Comparison of ENCODE assay signal across 1 cellular context in the genomic region with DNA sequence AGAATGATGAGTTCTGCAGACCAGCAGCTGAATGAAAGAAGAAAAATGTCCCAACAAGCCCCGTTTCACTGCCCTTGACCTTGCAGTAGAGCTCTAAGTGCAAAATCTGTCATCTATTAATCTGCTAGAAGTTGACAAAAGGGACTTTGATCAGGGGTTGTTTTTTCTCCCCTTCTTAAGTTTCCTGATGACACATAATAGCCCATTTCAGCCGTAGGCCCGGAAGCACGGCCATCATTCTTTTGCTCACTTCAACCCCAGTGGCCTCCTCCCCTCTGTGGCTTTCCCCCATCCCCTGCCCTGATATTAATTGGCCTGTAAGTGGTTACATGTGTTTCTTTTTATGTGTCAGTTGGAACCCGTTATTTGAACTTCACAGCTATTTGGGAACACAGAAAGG.
TF ChIP-seq lines count a peak whose summit lies in the region.

No MANE protein-coding gene starts in this region.

TF ChIP-seq in GM12878, 131 proteins besides CTCF, POLR2A, EP300 and RAD21 (continued from another document):
- TF ChIP-seq, protein P1, sequence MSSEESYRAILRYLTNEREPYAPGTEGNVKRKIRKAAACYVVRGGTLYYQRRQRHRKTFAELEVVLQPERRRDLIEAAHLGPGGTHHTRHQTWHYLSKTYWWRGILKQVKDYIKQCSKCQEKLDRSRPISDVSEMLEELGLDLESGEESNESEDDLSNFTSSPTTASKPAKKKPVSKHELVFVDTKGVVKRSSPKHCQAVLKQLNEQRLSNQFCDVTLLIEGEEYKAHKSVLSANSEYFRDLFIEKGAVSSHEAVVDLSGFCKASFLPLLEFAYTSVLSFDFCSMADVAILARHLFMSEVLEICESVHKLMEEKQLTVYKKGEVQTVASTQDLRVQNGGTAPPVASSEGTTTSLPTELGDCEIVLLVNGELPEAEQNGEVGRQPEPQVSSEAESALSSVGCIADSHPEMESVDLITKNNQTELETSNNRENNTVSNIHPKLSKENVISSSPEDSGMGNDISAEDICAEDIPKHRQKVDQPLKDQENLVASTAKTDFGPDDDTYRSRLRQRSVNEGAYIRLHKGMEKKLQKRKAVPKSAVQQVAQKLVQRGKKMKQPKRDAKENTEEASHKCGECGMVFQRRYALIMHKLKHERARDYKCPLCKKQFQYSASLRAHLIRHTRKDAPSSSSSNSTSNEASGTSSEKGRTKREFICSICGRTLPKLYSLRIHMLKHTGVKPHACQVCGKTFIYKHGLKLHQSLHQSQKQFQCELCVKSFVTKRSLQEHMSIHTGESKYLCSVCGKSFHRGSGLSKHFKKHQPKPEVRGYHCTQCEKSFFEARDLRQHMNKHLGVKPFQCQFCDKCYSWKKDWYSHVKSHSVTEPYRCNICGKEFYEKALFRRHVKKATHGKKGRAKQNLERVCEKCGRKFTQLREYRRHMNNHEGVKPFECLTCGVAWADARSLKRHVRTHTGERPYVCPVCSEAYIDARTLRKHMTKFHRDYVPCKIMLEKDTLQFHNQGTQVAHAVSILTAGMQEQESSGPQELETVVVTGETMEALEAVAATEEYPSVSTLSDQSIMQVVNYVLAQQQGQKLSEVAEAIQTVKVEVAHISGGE (CRISPR knock-in tag; IDR thresholded peaks at IDR 0.05): no peak
- TF ChIP-seq BMI1 (IDR thresholded peaks at IDR 0.05; ENCODE audit: borderline replicate concordance) (no peak; the same call in 1 of the 2 replicates), BCL11A (IDR thresholded peaks at IDR 0.05; ENCODE audit: low read depth, low read length) (no peak; the same call in 1 of the 2 replicates), NFYA (IDR thresholded peaks at IDR 0.05; ENCODE audit: borderline replicate concordance, low read depth, low read length) (no peak), PML (IDR thresholded peaks at IDR 0.05; ENCODE audit: low read length) (no peak), POU2F2 (IDR thresholded peaks at IDR 0.05; ENCODE audit: borderline replicate concordance, low read depth, low read length) (no peak), EGR1 (IDR thresholded peaks at IDR 0.05; ENCODE audit: borderline replicate concordance in 1 of 2, low read depth in 2 of 2, low read length in 2 of 2) (no peak), RBBP5 (conservative IDR thresholded peaks at IDR 0.05) (no peak), FOXM1 (IDR thresholded peaks at IDR 0.05; ENCODE audit: low read depth, low read length) (no peak), MYB (IDR thresholded peaks at IDR 0.05; ENCODE audit: borderline replicate concordance, low read depth, low read length) (no peak), MEF2B (IDR thresholded peaks at IDR 0.05; ENCODE audit: partially characterized antibody, poor library complexity, severe bottlenecking) (no peak), YBX1 (IDR thresholded peaks at IDR 0.05) (no peak), NRF1 (conservative IDR thresholded peaks at IDR 0.05; ENCODE audit: low read depth, low read length) (no peak), HDAC2 (IDR thresholded peaks at IDR 0.05) (no peak), IKZF1 (conservative IDR thresholded peaks at IDR 0.05) (peak; percentile 44; the same call in 1 of the 2 replicates), STAT3 (IDR thresholded peaks at IDR 0.05; ENCODE audit: low read depth, low read length) (no peak), NBN (IDR thresholded peaks at IDR 0.05) (peak; percentile 58; the same call in 1 of the 2 replicates), BACH1 (IDR thresholded peaks at IDR 0.05; ENCODE audit: borderline replicate concordance) (no peak), FOXK2 (IDR thresholded peaks at IDR 0.05) (no peak), ATF7 (IDR thresholded peaks at IDR 0.05; ENCODE audit: low read depth) (peak; percentile 72), MEF2A (IDR thresholded peaks at IDR 0.05; ENCODE audit: insufficient read depth, low read depth, low read length) (no peak), SREBF2 (IDR thresholded peaks at IDR 0.05; ENCODE audit: low read length) (no peak), NR2C1 (IDR thresholded peaks at IDR 0.05) (no peak), TARDBP (IDR thresholded peaks at IDR 0.05; ENCODE audit: borderline replicate concordance) (no peak), MTA3 (IDR thresholded peaks at IDR 0.05; ENCODE audit: borderline replicate concordance, low read length) (no peak), NR2F1 (conservative IDR thresholded peaks at IDR 0.05) (peak; percentile 86; the same call in 1 of the 2 replicates), SREBF1 (IDR thresholded peaks at IDR 0.05; ENCODE audit: low read length) (no peak), PAX5 (IDR thresholded peaks at IDR 0.05; ENCODE audit: borderline replicate concordance, low read depth, low read length) (no peak), MYC (IDR thresholded peaks at IDR 0.05; ENCODE audit: insufficient read depth, insufficient read length, insufficient replicate concordance, low read length, severe bottlenecking) (no peak), TBL1XR1 (IDR thresholded peaks at IDR 0.05; ENCODE audit: low read depth, low read length) (no peak), SPI1 (IDR thresholded peaks at IDR 0.05; ENCODE audit: borderline replicate concordance, insufficient read depth, low read depth, low read length) (no peak), SP1 (IDR thresholded peaks at IDR 0.05; ENCODE audit: low read depth, low read length) (no peak), MXI1 (IDR thresholded peaks at IDR 0.05; ENCODE audit: low read depth, low read length) (no peak), ESRRA (IDR thresholded peaks at IDR 0.05; ENCODE audit: low read length) (peak; percentile 98), POLR2AphosphoS5 (IDR thresholded peaks at IDR 0.05; ENCODE audit: low read length) (no peak), CBX5 (IDR thresholded peaks at IDR 0.05; ENCODE audit: low read depth) (no peak), ASH2L (IDR thresholded peaks at IDR 0.05; ENCODE audit: borderline replicate concordance, low read depth) (no peak), SMAD1 (IDR thresholded peaks at IDR 0.05; ENCODE audit: low read depth, partially characterized antibody) (no peak), HCFC1 (IDR thresholded peaks at IDR 0.05; ENCODE audit: low read length) (no peak)
- TF ChIP-seq, protein P2, sequence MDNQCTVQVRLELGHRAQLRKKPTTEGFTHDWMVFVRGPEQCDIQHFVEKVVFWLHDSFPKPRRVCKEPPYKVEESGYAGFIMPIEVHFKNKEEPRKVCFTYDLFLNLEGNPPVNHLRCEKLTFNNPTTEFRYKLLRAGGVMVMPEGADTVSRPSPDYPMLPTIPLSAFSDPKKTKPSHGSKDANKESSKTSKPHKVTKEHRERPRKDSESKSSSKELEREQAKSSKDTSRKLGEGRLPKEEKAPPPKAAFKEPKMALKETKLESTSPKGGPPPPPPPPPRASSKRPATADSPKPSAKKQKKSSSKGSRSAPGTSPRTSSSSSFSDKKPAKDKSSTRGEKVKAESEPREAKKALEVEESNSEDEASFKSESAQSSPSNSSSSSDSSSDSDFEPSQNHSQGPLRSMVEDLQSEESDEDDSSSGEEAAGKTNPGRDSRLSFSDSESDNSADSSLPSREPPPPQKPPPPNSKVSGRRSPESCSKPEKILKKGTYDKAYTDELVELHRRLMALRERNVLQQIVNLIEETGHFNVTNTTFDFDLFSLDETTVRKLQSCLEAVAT (IDR thresholded peaks at IDR 0.05): peak; percentile 54; the same call in 1 of the 2 replicates
- TF ChIP-seq, protein P3, sequence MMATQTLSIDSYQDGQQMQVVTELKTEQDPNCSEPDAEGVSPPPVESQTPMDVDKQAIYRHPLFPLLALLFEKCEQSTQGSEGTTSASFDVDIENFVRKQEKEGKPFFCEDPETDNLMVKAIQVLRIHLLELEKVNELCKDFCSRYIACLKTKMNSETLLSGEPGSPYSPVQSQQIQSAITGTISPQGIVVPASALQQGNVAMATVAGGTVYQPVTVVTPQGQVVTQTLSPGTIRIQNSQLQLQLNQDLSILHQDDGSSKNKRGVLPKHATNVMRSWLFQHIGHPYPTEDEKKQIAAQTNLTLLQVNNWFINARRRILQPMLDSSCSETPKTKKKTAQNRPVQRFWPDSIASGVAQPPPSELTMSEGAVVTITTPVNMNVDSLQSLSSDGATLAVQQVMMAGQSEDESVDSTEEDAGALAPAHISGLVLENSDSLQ (IDR thresholded peaks at IDR 0.05): 0 out of 2 replicates have a peak, but pooled peaks have one; percentile 47
- TF ChIP-seq, protein P4, sequence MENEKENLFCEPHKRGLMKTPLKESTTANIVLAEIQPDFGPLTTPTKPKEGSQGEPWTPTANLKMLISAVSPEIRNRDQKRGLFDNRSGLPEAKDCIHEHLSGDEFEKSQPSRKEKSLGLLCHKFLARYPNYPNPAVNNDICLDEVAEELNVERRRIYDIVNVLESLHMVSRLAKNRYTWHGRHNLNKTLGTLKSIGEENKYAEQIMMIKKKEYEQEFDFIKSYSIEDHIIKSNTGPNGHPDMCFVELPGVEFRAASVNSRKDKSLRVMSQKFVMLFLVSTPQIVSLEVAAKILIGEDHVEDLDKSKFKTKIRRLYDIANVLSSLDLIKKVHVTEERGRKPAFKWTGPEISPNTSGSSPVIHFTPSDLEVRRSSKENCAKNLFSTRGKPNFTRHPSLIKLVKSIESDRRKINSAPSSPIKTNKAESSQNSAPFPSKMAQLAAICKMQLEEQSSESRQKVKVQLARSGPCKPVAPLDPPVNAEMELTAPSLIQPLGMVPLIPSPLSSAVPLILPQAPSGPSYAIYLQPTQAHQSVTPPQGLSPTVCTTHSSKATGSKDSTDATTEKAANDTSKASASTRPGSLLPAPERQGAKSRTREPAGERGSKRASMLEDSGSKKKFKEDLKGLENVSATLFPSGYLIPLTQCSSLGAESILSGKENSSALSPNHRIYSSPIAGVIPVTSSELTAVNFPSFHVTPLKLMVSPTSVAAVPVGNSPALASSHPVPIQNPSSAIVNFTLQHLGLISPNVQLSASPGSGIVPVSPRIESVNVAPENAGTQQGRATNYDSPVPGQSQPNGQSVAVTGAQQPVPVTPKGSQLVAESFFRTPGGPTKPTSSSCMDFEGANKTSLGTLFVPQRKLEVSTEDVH (IDR thresholded peaks at IDR 0.05; ENCODE audit: low read depth, partially characterized antibody): no peak
- TF ChIP-seq, protein P5, sequence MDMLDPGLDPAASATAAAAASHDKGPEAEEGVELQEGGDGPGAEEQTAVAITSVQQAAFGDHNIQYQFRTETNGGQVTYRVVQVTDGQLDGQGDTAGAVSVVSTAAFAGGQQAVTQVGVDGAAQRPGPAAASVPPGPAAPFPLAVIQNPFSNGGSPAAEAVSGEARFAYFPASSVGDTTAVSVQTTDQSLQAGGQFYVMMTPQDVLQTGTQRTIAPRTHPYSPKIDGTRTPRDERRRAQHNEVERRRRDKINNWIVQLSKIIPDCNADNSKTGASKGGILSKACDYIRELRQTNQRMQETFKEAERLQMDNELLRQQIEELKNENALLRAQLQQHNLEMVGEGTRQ (IDR thresholded peaks at IDR 0.05; ENCODE audit: borderline replicate concordance, low read depth, low read length): no peak
- TF ChIP-seq, protein P6, sequence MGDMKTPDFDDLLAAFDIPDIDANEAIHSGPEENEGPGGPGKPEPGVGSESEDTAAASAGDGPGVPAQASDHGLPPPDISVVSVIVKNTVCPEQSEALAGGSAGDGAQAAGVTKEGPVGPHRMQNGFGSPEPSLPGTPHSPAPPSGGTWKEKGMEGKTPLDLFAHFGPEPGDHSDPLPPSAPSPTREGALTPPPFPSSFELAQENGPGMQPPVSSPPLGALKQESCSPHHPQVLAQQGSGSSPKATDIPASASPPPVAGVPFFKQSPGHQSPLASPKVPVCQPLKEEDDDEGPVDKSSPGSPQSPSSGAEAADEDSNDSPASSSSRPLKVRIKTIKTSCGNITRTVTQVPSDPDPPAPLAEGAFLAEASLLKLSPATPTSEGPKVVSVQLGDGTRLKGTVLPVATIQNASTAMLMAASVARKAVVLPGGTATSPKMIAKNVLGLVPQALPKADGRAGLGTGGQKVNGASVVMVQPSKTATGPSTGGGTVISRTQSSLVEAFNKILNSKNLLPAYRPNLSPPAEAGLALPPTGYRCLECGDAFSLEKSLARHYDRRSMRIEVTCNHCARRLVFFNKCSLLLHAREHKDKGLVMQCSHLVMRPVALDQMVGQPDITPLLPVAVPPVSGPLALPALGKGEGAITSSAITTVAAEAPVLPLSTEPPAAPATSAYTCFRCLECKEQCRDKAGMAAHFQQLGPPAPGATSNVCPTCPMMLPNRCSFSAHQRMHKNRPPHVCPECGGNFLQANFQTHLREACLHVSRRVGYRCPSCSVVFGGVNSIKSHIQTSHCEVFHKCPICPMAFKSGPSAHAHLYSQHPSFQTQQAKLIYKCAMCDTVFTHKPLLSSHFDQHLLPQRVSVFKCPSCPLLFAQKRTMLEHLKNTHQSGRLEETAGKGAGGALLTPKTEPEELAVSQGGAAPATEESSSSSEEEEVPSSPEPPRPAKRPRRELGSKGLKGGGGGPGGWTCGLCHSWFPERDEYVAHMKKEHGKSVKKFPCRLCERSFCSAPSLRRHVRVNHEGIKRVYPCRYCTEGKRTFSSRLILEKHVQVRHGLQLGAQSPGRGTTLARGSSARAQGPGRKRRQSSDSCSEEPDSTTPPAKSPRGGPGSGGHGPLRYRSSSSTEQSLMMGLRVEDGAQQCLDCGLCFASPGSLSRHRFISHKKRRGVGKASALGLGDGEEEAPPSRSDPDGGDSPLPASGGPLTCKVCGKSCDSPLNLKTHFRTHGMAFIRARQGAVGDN (IDR thresholded peaks at IDR 0.05): no peak
- TF ChIP-seq, protein P7, sequence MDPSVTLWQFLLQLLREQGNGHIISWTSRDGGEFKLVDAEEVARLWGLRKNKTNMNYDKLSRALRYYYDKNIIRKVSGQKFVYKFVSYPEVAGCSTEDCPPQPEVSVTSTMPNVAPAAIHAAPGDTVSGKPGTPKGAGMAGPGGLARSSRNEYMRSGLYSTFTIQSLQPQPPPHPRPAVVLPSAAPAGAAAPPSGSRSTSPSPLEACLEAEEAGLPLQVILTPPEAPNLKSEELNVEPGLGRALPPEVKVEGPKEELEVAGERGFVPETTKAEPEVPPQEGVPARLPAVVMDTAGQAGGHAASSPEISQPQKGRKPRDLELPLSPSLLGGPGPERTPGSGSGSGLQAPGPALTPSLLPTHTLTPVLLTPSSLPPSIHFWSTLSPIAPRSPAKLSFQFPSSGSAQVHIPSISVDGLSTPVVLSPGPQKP (IDR thresholded peaks at IDR 0.05; ENCODE audit: low read depth, low read length): no peak
- TF ChIP-seq, protein P8, sequence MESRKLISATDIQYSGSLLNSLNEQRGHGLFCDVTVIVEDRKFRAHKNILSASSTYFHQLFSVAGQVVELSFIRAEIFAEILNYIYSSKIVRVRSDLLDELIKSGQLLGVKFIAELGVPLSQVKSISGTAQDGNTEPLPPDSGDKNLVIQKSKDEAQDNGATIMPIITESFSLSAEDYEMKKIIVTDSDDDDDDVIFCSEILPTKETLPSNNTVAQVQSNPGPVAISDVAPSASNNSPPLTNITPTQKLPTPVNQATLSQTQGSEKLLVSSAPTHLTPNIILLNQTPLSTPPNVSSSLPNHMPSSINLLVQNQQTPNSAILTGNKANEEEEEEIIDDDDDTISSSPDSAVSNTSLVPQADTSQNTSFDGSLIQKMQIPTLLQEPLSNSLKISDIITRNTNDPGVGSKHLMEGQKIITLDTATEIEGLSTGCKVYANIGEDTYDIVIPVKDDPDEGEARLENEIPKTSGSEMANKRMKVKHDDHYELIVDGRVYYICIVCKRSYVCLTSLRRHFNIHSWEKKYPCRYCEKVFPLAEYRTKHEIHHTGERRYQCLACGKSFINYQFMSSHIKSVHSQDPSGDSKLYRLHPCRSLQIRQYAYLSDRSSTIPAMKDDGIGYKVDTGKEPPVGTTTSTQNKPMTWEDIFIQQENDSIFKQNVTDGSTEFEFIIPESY (IDR thresholded peaks at IDR 0.05): no peak
